Comparison of ENCODE assay signal across 28 cellular contexts in genomic region chr17:5444209-5444608, GRCh38.
"Had no signal": no experiment of that assay in that cellular context is flagged by ENCODE, and none has a peak within 500 bp of the region (broad histone marks: within the 10 kb centered on the region; RNA-seq: fewer than 3 reads in every experiment).

No MANE protein-coding gene starts in this region.

- H3K27me3 Mint-ChIP-seq: activated CD4-positive, alpha-beta memory T cell treated with anti-CD3 and anti-CD28 coated beads, Interleukin-2, amount 10 ng/mL, durations not matched to agents 7 days and 5 days; activated CD4-positive, alpha-beta T cell treated with anti-CD3 and anti-CD28 coated beads, Interleukin-2, amount 10 ng/mL, durations not matched to agents 7 days and 5 days; activated naive CD4-positive, alpha-beta T cell treated with anti-CD3 and anti-CD28 coated beads, Interleukin-2, amount 50 U/mL, for 24 hours; activated naive CD8-positive, alpha-beta T cell treated with anti-CD3 and anti-CD28 coated beads for 36 hours; activated naive CD8-positive, alpha-beta T cell treated with anti-CD3 and anti-CD28 coated beads, Interleukin-2, amount 50 U/mL, for 24 hours; activated T-cell treated with anti-CD3 and anti-CD28 coated beads, Interleukin-2, amount 50 U/mL, for 24 hours; T-cell had no signal

- H3K27ac Mint-ChIP-seq: activated CD4-positive, alpha-beta memory T cell treated with anti-CD3 and anti-CD28 coated beads, Interleukin-2, amount 10 ng/mL, durations not matched to agents 7 days and 5 days; activated CD4-positive, alpha-beta T cell treated with anti-CD3 and anti-CD28 coated beads, Interleukin-2, amount 10 ng/mL, durations not matched to agents 7 days and 5 days; activated naive CD4-positive, alpha-beta T cell treated with anti-CD3 and anti-CD28 coated beads for 36 hours; activated naive CD8-positive, alpha-beta T cell treated with anti-CD3 and anti-CD28 coated beads for 36 hours; activated naive CD8-positive, alpha-beta T cell treated with anti-CD3 and anti-CD28 coated beads, Interleukin-2, amount 50 U/mL, for 24 hours; activated T-cell treated with anti-CD3 and anti-CD28 coated beads, Interleukin-2, amount 50 U/mL, for 24 hours; activated T-cell treated with anti-CD3 and anti-CD28 coated beads, Interleukin-2, amount 50 U/mL, for 72 hours; T-cell; WTC11 had no signal

- H3K27ac ChIP-seq: adrenal gland, body of pancreas, colonic mucosa, heart left ventricle, VCaP had no signal

- H3K4me3 ChIP-seq: adrenal gland, body of pancreas, colonic mucosa, heart left ventricle had no signal

- H3K4me3 Mint-ChIP-seq: activated CD4-positive, alpha-beta memory T cell treated with anti-CD3 and anti-CD28 coated beads, Interleukin-2, amount 10 ng/mL, durations not matched to agents 7 days and 5 days; activated CD4-positive, alpha-beta T cell treated with anti-CD3 and anti-CD28 coated beads, Interleukin-2, amount 10 ng/mL, durations not matched to agents 7 days and 5 days; activated naive CD4-positive, alpha-beta T cell treated with anti-CD3 and anti-CD28 coated beads for 36 hours; activated naive CD4-positive, alpha-beta T cell treated with anti-CD3 and anti-CD28 coated beads, Interleukin-2, amount 50 U/mL, for 24 hours; activated naive CD8-positive, alpha-beta T cell treated with anti-CD3 and anti-CD28 coated beads for 36 hours; activated naive CD8-positive, alpha-beta T cell treated with anti-CD3 and anti-CD28 coated beads, Interleukin-2, amount 50 U/mL, for 24 hours; activated T-cell treated with anti-CD3 and anti-CD28 coated beads, Interleukin-2, amount 50 U/mL, for 24 hours; activated T-cell treated with anti-CD3 and anti-CD28 coated beads, Interleukin-2, amount 50 U/mL, for 72 hours; T-cell; WTC11 had no signal

- H3K9me3 ChIP-seq: adrenal gland, body of pancreas, colonic mucosa, heart left ventricle had no signal

- H3K9me3 Mint-ChIP-seq: activated CD4-positive, alpha-beta memory T cell treated with anti-CD3 and anti-CD28 coated beads, Interleukin-2, amount 10 ng/mL, durations not matched to agents 7 days and 5 days; activated CD4-positive, alpha-beta T cell treated with anti-CD3 and anti-CD28 coated beads, Interleukin-2, amount 10 ng/mL, durations not matched to agents 7 days and 5 days; activated naive CD4-positive, alpha-beta T cell treated with anti-CD3 and anti-CD28 coated beads for 36 hours; activated naive CD4-positive, alpha-beta T cell treated with anti-CD3 and anti-CD28 coated beads, Interleukin-2, amount 50 U/mL, for 24 hours; activated naive CD8-positive, alpha-beta T cell treated with anti-CD3 and anti-CD28 coated beads for 36 hours; activated naive CD8-positive, alpha-beta T cell treated with anti-CD3 and anti-CD28 coated beads, Interleukin-2, amount 50 U/mL, for 24 hours; activated T-cell treated with anti-CD3 and anti-CD28 coated beads, Interleukin-2, amount 50 U/mL, for 24 hours; activated T-cell treated with anti-CD3 and anti-CD28 coated beads, Interleukin-2, amount 50 U/mL, for 72 hours; T-cell; WTC11 had no signal

- DNase-seq: activated CD4-positive, alpha-beta memory T cell treated with anti-CD3 and anti-CD28 coated beads, Interleukin-2, amount 10 ng/mL, durations not matched to agents 7 days and 5 days; activated CD4-positive, alpha-beta T cell treated with anti-CD3 and anti-CD28 coated beads for 1 hour; activated CD4-positive, alpha-beta T cell treated with anti-CD3 and anti-CD28 coated beads for 4 hours; activated CD4-positive, alpha-beta T cell treated with anti-CD3 and anti-CD28 coated beads, Interleukin-2, amount 10 ng/mL, durations not matched to agents 7 days and 5 days; activated CD4-positive, alpha-beta T cell treated with anti-CD3 and anti-CD28 coated beads, Interleukin-2, amount 50 U/mL, for 4 hours; activated CD8-positive, alpha-beta memory T cell treated with anti-CD3 and anti-CD28 coated beads, Interleukin-2, amount 50 U/mL, for 48 hours; activated naive CD4-positive, alpha-beta T cell treated with anti-CD3 and anti-CD28 coated beads for 36 hours; activated naive CD8-positive, alpha-beta T cell treated with anti-CD3 and anti-CD28 coated beads for 36 hours; activated naive CD8-positive, alpha-beta T cell treated with anti-CD3 and anti-CD28 coated beads, Interleukin-2, amount 50 U/mL, for 24 hours; activated T-cell treated with anti-CD3 and anti-CD28 coated beads for 4 hours; activated T-cell treated with anti-CD3 and anti-CD28 coated beads, Interleukin-2, amount 50 U/mL, for 24 hours; activated T-cell treated with anti-CD3 and anti-CD28 coated beads, Interleukin-2, amount 50 U/mL, for 72 hours; adrenal gland; amygdala; aorta; body of pancreas; caudate nucleus; colonic mucosa; effector CD8-positive, alpha-beta T cell; foreskin fibroblast; SW 1271; T-cell; T-helper 2 cell had no signal

- ATAC-seq: activated naive CD8-positive, alpha-beta T cell treated with anti-CD3 and anti-CD28 coated beads, Interleukin-2, amount 50 U/mL, for 24 hours; activated T-cell treated with anti-CD3 and anti-CD28 coated beads, Interleukin-2, amount 50 U/mL, for 72 hours; body of pancreas; esophagus mucosa; heart left ventricle; T-cell; WTC11 had no signal

- H3K27me3 ChIP-seq: adrenal gland, body of pancreas, colonic mucosa, heart left ventricle had no signal

- H3K4me1 ChIP-seq: colonic mucosa had no signal
